ENCODE assay signal across 8 cellular contexts in genomic region chr17:66200685-66201092, GRCh38. TPM values are rescaled to one million over a fixed set of nuclear protein-coding genes. Genes with fewer than 3 reads are reported as not detected.
A peak's percentile ranks its signal among the peaks of the same experiment; 100 is the strongest.
DNase-seq lines count a peak whose midpoint lies in the region; ATAC-seq and TF ChIP-seq lines count a peak whose summit lies in the region.

No MANE protein-coding gene starts in this region.

- TF ChIP-seq EP300 in neural cell (conservative IDR thresholded peaks at IDR 0.05; ENCODE audit: poor library complexity, severe bottlenecking): no peak

- H3F3A ChIP-seq in neural cell (ENCODE audit: insufficient read depth, low read length, poor library complexity, severe bottlenecking): no peaks in the 10 kb centered on the region

- no peak overlapping the region for H3K9ac ChIP-seq in neural cell (ENCODE audit: low read length)

- H3K27ac ChIP-seq in VCaP (peak overlapping the region; percentile 9; the same call in 1 of the 2 replicates), neural cell (ENCODE audit: low read length) (no peak overlapping the region)

- DNase-seq in activated CD8-positive, alpha-beta memory T cell treated with anti-CD3 and anti-CD28 coated beads, Interleukin-2, amount 50 U/mL, for 24 hours (ENCODE audit: extremely low read depth): peak; percentile 13
- DNase-seq in activated CD8-positive, alpha-beta memory T cell treated with anti-CD3 and anti-CD28 coated beads, Interleukin-2, amount 50 U/mL, for 48 hours: no peak
- peak; percentile 42 for DNase-seq in NCI-H2081 treated with DMSO at 0.1 percent for 48 hours (lab: John Stamatoyannopoulos, UW)
- peak; percentile 79 for DNase-seq in epithelial cell of esophagus (ENCODE audit: low read depth)

- H3K9me3 ChIP-seq in neural cell (ENCODE audit: low read length): no peaks in the 10 kb centered on the region

- H3K27me3 ChIP-seq in neural cell (ENCODE audit: insufficient read depth, low read depth, low read length): no peaks in the 10 kb centered on the region

- peak; percentile 73 for TF ChIP-seq RAD21 in neural cell (conservative IDR thresholded peaks at IDR 0.05)

- no peaks in the 10 kb centered on the region for H3K36me3 ChIP-seq in neural cell (ENCODE audit: insufficient read depth, low read length)

- ATAC-seq in HG02885 (IDR thresholded peaks at IDR 0.05; ENCODE audit: poor library complexity, unreplicated experiment): no peak
- no peak for ATAC-seq in HG03442 (IDR thresholded peaks at IDR 0.05; ENCODE audit: unreplicated experiment)

- H4K20me1 ChIP-seq in neural cell (ENCODE audit: insufficient read depth): no peaks in the 10 kb centered on the region

- no peaks in the 10 kb centered on the region for H3K79me2 ChIP-seq in neural cell (replicated peaks; ENCODE audit: insufficient read depth, low read length)

- H3K9me2 ChIP-seq in neural cell (ENCODE audit: insufficient read depth, low read length): no peaks in the 10 kb centered on the region

- no peak overlapping the region for H3K4me2 ChIP-seq in neural cell (ENCODE audit: low read length)

- peak; percentile 92 for TF ChIP-seq CTCF in VCaP (conservative IDR thresholded peaks at IDR 0.05)
- TF ChIP-seq CTCF in epithelial cell of esophagus (IDR thresholded peaks at IDR 0.05; ENCODE audit: insufficient read depth, low read depth, low read length, missing control alignments): peak; percentile 83
- peak; percentile 75 for TF ChIP-seq CTCF in neural cell (IDR thresholded peaks at IDR 0.05; ENCODE audit: poor library complexity, severe bottlenecking)

- H3K4me3 ChIP-seq in epithelial cell of esophagus (ENCODE audit: low read length): no peak overlapping the region
- H3K4me3 ChIP-seq in neural cell (ENCODE audit: low read length): no peak overlapping the region

- H2AFZ ChIP-seq in neural cell (ENCODE audit: low read depth, low read length): no peak overlapping the region

TF ChIP-seq in neural cell, 6 proteins besides CTCF, POLR2A, EP300 and RAD21:
- peak; percentile 73 for TF ChIP-seq SMC3 (conservative IDR thresholded peaks at IDR 0.05; ENCODE audit: poor library complexity)
- no peak for TF ChIP-seq REST (IDR thresholded peaks at IDR 0.05; ENCODE audit: borderline replicate concordance)

RNA-seq across cellular contexts. Expression of gene CEP112, which starts 8.8 kb away (rescaled TPM):
- polyA plus RNA-seq in neural cell: 4.2 and 6.0 TPM in 2 replicates
- 8.3 and 8.8 TPM in 2 replicates for polyA minus RNA-seq in neural cell

RNA-seq across cellular contexts. Expression of gene APOH, which starts 28.5 kb away (rescaled TPM):
- not detected in 2 replicates for polyA plus RNA-seq in neural cell
- polyA minus RNA-seq in neural cell: not detected in 2 replicates
